8 cellular contexts compared by ENCODE assay signal in the genomic region with DNA sequence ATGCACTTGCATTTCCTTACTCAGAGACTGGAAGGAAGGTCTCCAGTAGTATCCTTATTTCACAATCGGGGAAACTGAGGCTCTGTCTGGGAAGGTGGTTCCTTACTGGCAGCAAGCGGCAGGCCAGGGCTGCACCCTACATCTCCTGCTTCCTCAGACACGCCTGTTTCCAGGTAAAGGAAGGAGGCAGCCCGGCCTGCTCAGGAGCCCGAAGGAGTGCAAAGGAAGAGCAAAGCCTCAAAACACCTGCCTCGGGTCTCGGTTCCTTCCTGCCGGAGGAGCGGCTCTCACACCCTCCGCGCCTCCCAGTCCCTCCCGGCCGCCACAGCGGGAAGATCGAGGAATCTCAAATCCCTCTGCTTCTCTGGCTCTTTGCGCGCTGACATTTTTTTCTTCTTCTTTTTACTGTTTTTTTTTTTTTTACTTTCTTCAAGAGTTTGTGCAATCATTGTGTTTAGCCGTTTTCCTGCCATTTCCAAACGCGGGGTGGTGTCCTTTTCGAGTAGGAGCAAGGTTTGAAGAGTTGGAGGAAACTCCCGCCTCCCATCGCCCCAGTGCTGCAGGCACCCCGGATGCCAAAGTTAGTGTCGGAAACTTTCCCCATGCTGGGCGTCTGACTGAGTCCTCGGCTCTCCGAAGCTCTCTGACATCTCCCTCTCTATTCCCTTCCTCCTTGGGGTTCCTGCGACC. TPM values are rescaled to one million over a fixed set of nuclear protein-coding genes. Genes with fewer than 3 reads are reported as not detected.
DNase-seq lines count a peak whose midpoint lies in the region; ATAC-seq and TF ChIP-seq lines count a peak whose summit lies in the region.

No MANE protein-coding gene starts in this region.

- H3K4me3 ChIP-seq in ACC112 (ENCODE audit: low read depth, low read length) (peak overlapping the region; percentile 72), OCI-LY3 (ENCODE audit: low read length) (peak overlapping the region; percentile 63), ectodermal cell (ENCODE audit: insufficient read depth, low read depth, low read length) (peak overlapping the region; percentile 52), mononuclear cell (ENCODE audit: low read length) (peak overlapping the region; percentile 40), uterus (peak overlapping the region; percentile 38 to 44)

- DNase-seq in uterus (peak; percentile 30 to 46), DMS114 treated with DMSO at 0.1 percent for 48 hours (lab: John Stamatoyannopoulos, UW; ENCODE audit: unreplicated experiment) (no peak), A172 (ENCODE audit: low spot score) (no peak)

- intact Hi-C loops in uterus (cut with DNase I; ENCODE audit: low total_unique reads): no loop called here

- no peaks in the 10 kb centered on the region for H4K20me1 ChIP-seq in OCI-LY3 (ENCODE audit: insufficient read depth, low read length)

- H3K9ac ChIP-seq in OCI-LY3 (ENCODE audit: low read length): no peak overlapping the region

- peak overlapping the region; percentile 15 for H2AFZ ChIP-seq in ACC112 (ENCODE audit: low read length, unreplicated experiment)
- no peak overlapping the region for H2AFZ ChIP-seq in OCI-LY3 (ENCODE audit: low read depth, low read length)

- H3K27ac ChIP-seq in ACC112 (ENCODE audit: low read depth, low read length) (no peak overlapping the region), OCI-LY3 (ENCODE audit: low read length) (no peak overlapping the region), ectodermal cell (ENCODE audit: insufficient read depth, low read depth, low read length, poor library complexity, severe bottlenecking) (no peak overlapping the region), uterus (peak overlapping the region; percentile 62 to 74)

- TF ChIP-seq POLR2A in uterus (IDR thresholded peaks at IDR 0.05): no peak

- no peaks in the 10 kb centered on the region for H3K36me3 ChIP-seq in ACC112 (ENCODE audit: insufficient read depth, low read length)
- H3K36me3 ChIP-seq in OCI-LY3 (replicated peaks; ENCODE audit: low read depth, low read length): no peaks in the 10 kb centered on the region
- H3K36me3 ChIP-seq in ectodermal cell (ENCODE audit: control insufficient read depth, insufficient read depth, low read length): no peaks in the 10 kb centered on the region
- no peaks in the 10 kb centered on the region for H3K36me3 ChIP-seq in uterus

- H3K79me2 ChIP-seq in ACC112 (ENCODE audit: control insufficient read depth, insufficient read depth, low read length, unreplicated experiment) (no peaks in the 10 kb centered on the region), OCI-LY3 (ENCODE audit: low read length) (no peaks in the 10 kb centered on the region)

- ATAC-seq in GM18909 (IDR thresholded peaks at IDR 0.05; ENCODE audit: poor library complexity, unreplicated experiment): peak; percentile 19

- TF ChIP-seq CTCF in OCI-LY3 (IDR thresholded peaks at IDR 0.05; ENCODE audit: low read depth, low read length) (no peak), uterus (IDR thresholded peaks at IDR 0.05) (no peak)

- H3K27me3 ChIP-seq in ACC112 (ENCODE audit: insufficient read depth, low read length): peaks cover 36% of the 10 kb centered on the region
- H3K27me3 ChIP-seq in OCI-LY3 (ENCODE audit: low read depth, low read length): 0 out of 2 replicates have a peak, but pooled peaks cover 6% of the 10 kb centered on the region
- peaks cover 45% of the 10 kb centered on the region for H3K27me3 ChIP-seq in ectodermal cell (ENCODE audit: control insufficient read depth, insufficient read depth, low read length, poor library complexity, severe bottlenecking)
- peaks cover 5% of the 10 kb centered on the region for H3K27me3 ChIP-seq in mononuclear cell (ENCODE audit: insufficient read depth, low read length)
- H3K27me3 ChIP-seq in uterus: no peaks in the 10 kb centered on the region

- H3K9me3 ChIP-seq in OCI-LY3 (ENCODE audit: insufficient read depth, low read length) (no peaks in the 10 kb centered on the region), ectodermal cell (ENCODE audit: control insufficient read depth, low read length) (peaks cover 2% of the 10 kb centered on the region), mononuclear cell (ENCODE audit: low read depth, low read length) (no peaks in the 10 kb centered on the region), uterus (no peaks in the 10 kb centered on the region)

- 5% methylated on average over 29 of the region's 29 CpGs for WGBS in ectodermal cell, 2 experiments

- H3K4me1 ChIP-seq in ACC112 (ENCODE audit: control insufficient read depth, insufficient read depth, low read length, unreplicated experiment) (peaks cover 6% of the 10 kb centered on the region), OCI-LY3 (ENCODE audit: low read length) (peaks cover 24% of the 10 kb centered on the region), ectodermal cell (ENCODE audit: control insufficient read depth, insufficient read depth, low read length) (peaks cover 13% of the 10 kb centered on the region), mononuclear cell (ENCODE audit: insufficient read depth, low read length) (peaks cover 60% of the 10 kb centered on the region), uterus (peaks cover 0 to 6% of the 10 kb centered on the region in 2 donors)

- peak overlapping the region; percentile 82 for H3K4me2 ChIP-seq in OCI-LY3 (ENCODE audit: low read length)

RNA-seq across cellular contexts. Expression of gene GGTA1, which starts 1.0 kb away (rescaled TPM):
- not detected for polyA plus RNA-seq in ectodermal cell (2013, experiment 1 of 4)
- 0.16 TPM for polyA plus RNA-seq in ectodermal cell (2013, experiment 2 of 4)
- 0.16 TPM for polyA plus RNA-seq in ectodermal cell (2013, experiment 3 of 4)
- not detected for polyA plus RNA-seq in ectodermal cell (2013, experiment 4 of 4)
- total RNA-seq in mononuclear cell: 9.6 TPM
- 10 to 100 TPM in 1 of 4 donors, 1 to 10 TPM in 2, under 1 TPM in 1; 0.77 to 16.3 (median 6.0) TPM for total RNA-seq in uterus
- total RNA-seq in A172 (2014; rRNA removed; shearing (Covaris generic)): not detected in 2 replicates

Comparison
In these comparisons a context has a peak if more than half of its experiments do, and no peak if none do; other contexts are left out.
1. H3K27ac ChIP-seq: peak in uterus (2 of 2); none in ACC112 (single experiment), OCI-LY3 (single experiment) and ectodermal cell (single experiment).
2. DNase-seq: peak in uterus (2 of 2); none in DMS114 treated with DMSO at 0.1 percent for 48 hours (single experiment) and A172 (single experiment).
3. Peak in every context shown above with its lines, with median percentiles within 50 percentile points of each other: H3K4me3 ChIP-seq.